Comparison of ENCODE assay signal across 23 cellular contexts in the genomic region with DNA sequence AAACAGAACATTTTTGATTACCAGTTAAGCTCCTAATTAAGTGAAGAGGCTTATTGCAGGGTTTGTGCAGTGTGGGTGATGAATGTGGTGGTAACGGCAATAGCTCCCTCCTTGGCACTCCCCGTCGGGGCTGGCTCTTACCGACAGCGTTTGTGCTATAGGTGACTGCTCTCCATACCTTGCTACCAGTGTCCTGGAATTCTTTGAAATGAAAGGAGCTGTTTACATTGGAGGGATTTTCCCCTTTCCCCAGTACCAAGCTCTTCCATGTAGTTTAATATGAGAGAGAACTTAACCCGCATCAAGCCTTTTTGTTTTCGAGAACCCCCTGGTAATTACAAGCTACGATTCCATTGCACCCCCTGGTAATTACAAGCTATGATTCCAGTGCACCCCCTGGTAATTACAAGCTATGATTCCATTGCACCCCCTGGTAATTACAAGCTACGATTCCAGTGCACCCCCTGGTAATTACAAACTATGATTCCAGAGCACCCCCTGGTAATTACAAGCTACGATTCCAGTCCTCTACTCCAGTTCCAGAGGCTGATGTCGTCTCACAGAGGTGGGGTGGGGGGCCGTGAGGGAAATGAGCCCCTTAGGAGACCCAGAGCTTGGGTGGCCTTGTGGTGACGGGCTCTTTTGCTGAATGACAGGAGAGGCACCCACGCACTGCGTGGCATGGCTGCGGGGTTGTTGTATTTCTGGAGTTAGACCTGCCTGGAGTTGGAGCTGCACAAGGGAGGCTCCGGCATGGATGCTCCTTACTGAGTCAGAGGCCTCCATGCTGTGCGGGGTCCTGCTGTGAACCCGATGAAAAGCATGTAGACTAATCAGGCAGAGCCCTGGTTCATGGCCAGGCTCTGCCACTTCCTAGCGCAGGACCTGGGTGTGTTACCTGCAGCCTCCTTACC.
A peak's percentile ranks its signal among the peaks of the same experiment; 100 is the strongest.
DNase-seq lines count a peak whose midpoint lies in the region; ATAC-seq, FAIRE-seq and TF ChIP-seq lines count a peak whose summit lies in the region.
"Had no signal": no experiment of that assay in that cellular context is flagged by ENCODE, and none has a peak within 500 bp of the region (broad histone marks: within the 10 kb centered on the region; RNA-seq: fewer than 3 reads in every experiment).

No MANE protein-coding gene starts in this region.

- POLR2A ChIA-PET in activated CD8-positive, alpha-beta T cell treated with anti-CD3 and anti-CD28 coated beads for 36 hours (lab: Charles Lee) = no interaction called here
- POLR2A ChIA-PET in activated CD8-positive, alpha-beta T cell treated with anti-CD3 and anti-CD28 coated beads, Interleukin-2, amount 10 ng/mL, durations not matched to agents 7 days and 5 days (lab: Charles Lee) = no interaction called here

- ATAC-seq in activated CD8-positive, alpha-beta T cell treated with anti-CD3 and anti-CD28 coated beads for 36 hours = no peak
- no peak for ATAC-seq in activated CD8-positive, alpha-beta T cell treated with anti-CD3 and anti-CD28 coated beads, Interleukin-2, amount 10 ng/mL, durations not matched to agents 7 days and 5 days

- WGBS in sigmoid colon, 2 donors = 97% methylated on average over 20 of the region's 20 CpGs
- 92 to 98% methylated on average over 9 to 19 of the region's 20 CpGs for WGBS in transverse colon (ENCODE audit: low coverage in 1 of 2), 2 donors

- no peak overlapping the region for H3K4me3 Mint-ChIP-seq in activated CD8-positive, alpha-beta T cell treated with anti-CD3 and anti-CD28 coated beads for 36 hours
- H3K4me3 Mint-ChIP-seq in activated CD8-positive, alpha-beta T cell treated with anti-CD3 and anti-CD28 coated beads, Interleukin-2, amount 10 ng/mL, durations not matched to agents 7 days and 5 days = no peak overlapping the region
- H3K4me3 Mint-ChIP-seq: CD4-positive, alpha-beta memory T cell had no signal

- CTCF ChIA-PET in activated CD8-positive, alpha-beta T cell treated with anti-CD3 and anti-CD28 coated beads for 36 hours (lab: Charles Lee) = interaction anchor here (0.9 to 1.8 kb wide), 2 partner anchors 166 to 169 kb away, joined by 3 to 6 read pairs; no protein-coding TSS in a partner anchor
- CTCF ChIA-PET in activated CD8-positive, alpha-beta T cell treated with anti-CD3 and anti-CD28 coated beads, Interleukin-2, amount 10 ng/mL, durations not matched to agents 7 days and 5 days (lab: Charles Lee) = no interaction called here

- H3K9me3 Mint-ChIP-seq in activated CD8-positive, alpha-beta T cell treated with anti-CD3 and anti-CD28 coated beads for 36 hours = no peaks in the 10 kb centered on the region
- no peaks in the 10 kb centered on the region for H3K9me3 Mint-ChIP-seq in activated CD8-positive, alpha-beta T cell treated with anti-CD3 and anti-CD28 coated beads, Interleukin-2, amount 10 ng/mL, durations not matched to agents 7 days and 5 days (ENCODE audit: insufficient read depth)
- H3K9me3 Mint-ChIP-seq: CD4-positive, alpha-beta memory T cell had no signal

- H3K4me3 ChIP-seq in astrocyte of the cerebellum (ENCODE audit: low read depth, low read length) (no peak overlapping the region), kidney (ENCODE audit: low read length in 2 of 2) (no peak overlapping the region), sigmoid colon (no peak overlapping the region), transverse colon (no peak overlapping the region)
- H3K4me3 ChIP-seq: BLaER1, GM23248, PC-9, SJCRH30 had no signal

- H3K9me3 ChIP-seq in kidney (ENCODE audit: control insufficient read depth in 1 of 2, low read length in 2 of 2) (no peaks in the 10 kb centered on the region), sigmoid colon (no peaks in the 10 kb centered on the region), transverse colon (no peaks in the 10 kb centered on the region)
- H3K9me3 ChIP-seq: BLaER1, SJCRH30 had no signal

- DNase-seq in activated CD8-positive, alpha-beta T cell treated with anti-CD3 and anti-CD28 coated beads for 36 hours = no peak
- DNase-seq in activated CD8-positive, alpha-beta T cell treated with anti-CD3 and anti-CD28 coated beads, Interleukin-2, amount 10 ng/mL, durations not matched to agents 7 days and 5 days = no peak
- peak; percentile 19 for DNase-seq in astrocyte of the cerebellum (ENCODE audit: low read depth)
- DNase-seq in kidney = peak; percentile 49
- peak; percentile 47 for DNase-seq in sigmoid colon
- no peak for DNase-seq in transverse colon
- no peak for DNase-seq in NCI-H446 treated with DMSO at 0.1 percent for 48 hours (lab: John Stamatoyannopoulos, UW)
- DNase-seq in NCI-H345 (lab: John Stamatoyannopoulos, UW) = no peak
- DNase-seq: 8988T; CD4-positive, alpha-beta memory T cell; DMS153; GDM1; GM23248; Kasumi-1; NCI-H1092 treated with DMSO at 0.1 percent for 48 hours; NCI-H146; NCI-H2029 treated with DMSO at 0.1 percent for 48 hours; NCI-H2171; NCI-H510A treated with DMSO at 0.1 percent for 48 hours; NCI-H82; PC-9; SJCRH30 had no signal

- H3K27ac ChIP-seq in kidney (ENCODE audit: low read depth in 2 of 2, low read length in 2 of 2) = no peak overlapping the region
- no peak overlapping the region for H3K27ac ChIP-seq in sigmoid colon
- H3K27ac ChIP-seq in transverse colon = no peak overlapping the region
- H3K27ac ChIP-seq: BLaER1, GM23248, PC-9, SJCRH30 had no signal

- intact Hi-C loops in activated CD8-positive, alpha-beta T cell treated with anti-CD3 and anti-CD28 coated beads for 36 hours (cut with micrococcal nuclease) = no loop called here
- intact Hi-C loops in kidney (cut with DNase I) (no loop called here), sigmoid colon (cut with DNase I) (no loop called here), transverse colon (cut with DNase I; ENCODE audit: low total_unique reads) (no loop called here)

- FAIRE-seq in kidney (lab: Jason Lieb, UNC) = no peak

- H3K27me3 Mint-ChIP-seq in activated CD8-positive, alpha-beta T cell treated with anti-CD3 and anti-CD28 coated beads for 36 hours = no peaks in the 10 kb centered on the region
- no peaks in the 10 kb centered on the region for H3K27me3 Mint-ChIP-seq in activated CD8-positive, alpha-beta T cell treated with anti-CD3 and anti-CD28 coated beads, Interleukin-2, amount 10 ng/mL, durations not matched to agents 7 days and 5 days (ENCODE audit: low read depth)
- H3K27me3 Mint-ChIP-seq: CD4-positive, alpha-beta memory T cell had no signal

- in situ Hi-C loops in astrocyte of the cerebellum (cut with HindIII; ENCODE audit: low sequenced_read_pairs) = no loop called here
- in situ Hi-C loops in transverse colon (cut with MboI; ENCODE audit: low pct_ligation_motif_present in 1 of 4, low pct_unique_long_range_greater_than_20kb in 1 of 4, low sequenced_read_pairs in 3 of 4) = no loop called here

- TF ChIP-seq POLR2A in sigmoid colon (IDR thresholded peaks at IDR 0.05) (no peak), transverse colon (IDR thresholded peaks at IDR 0.05) (no peak)

- H3K36me3 Mint-ChIP-seq in activated CD8-positive, alpha-beta T cell treated with anti-CD3 and anti-CD28 coated beads for 36 hours (ENCODE audit: low read depth) = peaks cover 8% of the 10 kb centered on the region
- no peaks in the 10 kb centered on the region for H3K36me3 Mint-ChIP-seq in activated CD8-positive, alpha-beta T cell treated with anti-CD3 and anti-CD28 coated beads, Interleukin-2, amount 10 ng/mL, durations not matched to agents 7 days and 5 days (ENCODE audit: low read depth)

- no peak for TF ChIP-seq CTCF in activated CD8-positive, alpha-beta T cell treated with anti-CD3 and anti-CD28 coated beads for 36 hours (IDR thresholded peaks at IDR 0.05)
- TF ChIP-seq CTCF in astrocyte of the cerebellum (IDR thresholded peaks at IDR 0.05; ENCODE audit: low read depth, low read length, missing control alignments) (no peak), kidney (IDR thresholded peaks at IDR 0.05; ENCODE audit: borderline replicate concordance, extremely low read depth, insufficient read depth) (no peak), sigmoid colon (IDR thresholded peaks at IDR 0.05) (no peak), transverse colon (IDR thresholded peaks at IDR 0.05) (no peak)

- H3K27ac Mint-ChIP-seq in activated CD8-positive, alpha-beta T cell treated with anti-CD3 and anti-CD28 coated beads for 36 hours = peak overlapping the region; percentile 25
- H3K27ac Mint-ChIP-seq in activated CD8-positive, alpha-beta T cell treated with anti-CD3 and anti-CD28 coated beads, Interleukin-2, amount 10 ng/mL, durations not matched to agents 7 days and 5 days = no peak overlapping the region

- TF ChIP-seq EP300 in sigmoid colon (IDR thresholded peaks at IDR 0.05) (no peak), transverse colon (IDR thresholded peaks at IDR 0.05; ENCODE audit: low read depth) (no peak)

- no peak overlapping the region for H3K9ac ChIP-seq in kidney (ENCODE audit: low read length in 2 of 2)
- H3K9ac ChIP-seq: BLaER1, GM23248 had no signal

- H3K4me1 Mint-ChIP-seq in activated CD8-positive, alpha-beta T cell treated with anti-CD3 and anti-CD28 coated beads for 36 hours (ENCODE audit: low read depth) = peaks cover 31% of the 10 kb centered on the region
- peaks cover 19% of the 10 kb centered on the region for H3K4me1 Mint-ChIP-seq in activated CD8-positive, alpha-beta T cell treated with anti-CD3 and anti-CD28 coated beads, Interleukin-2, amount 10 ng/mL, durations not matched to agents 7 days and 5 days (ENCODE audit: low read depth)

- H3K36me3 ChIP-seq in kidney (ENCODE audit: control insufficient read depth in 1 of 2, insufficient read depth in 2 of 2, low read length in 2 of 2) (no peaks in the 10 kb centered on the region), sigmoid colon (no peaks in the 10 kb centered on the region), transverse colon (no peaks in the 10 kb centered on the region)
- H3K36me3 ChIP-seq: SJCRH30 had no signal

- no peaks in the 10 kb centered on the region for H3K27me3 ChIP-seq in sigmoid colon
- H3K27me3 ChIP-seq in transverse colon = no peaks in the 10 kb centered on the region
- H3K27me3 ChIP-seq: BLaER1, SJCRH30 had no signal

- H3K4me1 ChIP-seq in kidney (ENCODE audit: control insufficient read depth in 1 of 2, insufficient read depth in 1 of 2, low read depth in 1 of 2, low read length in 2 of 2) (peaks cover 2 to 5% of the 10 kb centered on the region in 2 donors), sigmoid colon (peaks cover 0 to 10% (median 0%) of the 10 kb centered on the region in 4 donors), transverse colon (no peaks in the 10 kb centered on the region)
- H3K4me1 ChIP-seq: SJCRH30 had no signal

Comparison
In these comparisons a context has a peak if more than half of its experiments do, and no peak if none do; other contexts are left out.
1. DNase-seq: peak in astrocyte of the cerebellum (single experiment), kidney (single experiment) and sigmoid colon (single experiment); none in activated CD8-positive, alpha-beta T cell treated with anti-CD3 and anti-CD28 coated beads for 36 hours (single experiment), activated CD8-positive, alpha-beta T cell treated with anti-CD3 and anti-CD28 coated beads, Interleukin-2, amount 10 ng/mL, durations not matched to agents 7 days and 5 days (single experiment), transverse colon (single experiment), NCI-H446 treated with DMSO at 0.1 percent for 48 hours (single experiment) and NCI-H345 (single experiment).